19 cellular contexts compared by ENCODE assay signal in the genomic region with DNA sequence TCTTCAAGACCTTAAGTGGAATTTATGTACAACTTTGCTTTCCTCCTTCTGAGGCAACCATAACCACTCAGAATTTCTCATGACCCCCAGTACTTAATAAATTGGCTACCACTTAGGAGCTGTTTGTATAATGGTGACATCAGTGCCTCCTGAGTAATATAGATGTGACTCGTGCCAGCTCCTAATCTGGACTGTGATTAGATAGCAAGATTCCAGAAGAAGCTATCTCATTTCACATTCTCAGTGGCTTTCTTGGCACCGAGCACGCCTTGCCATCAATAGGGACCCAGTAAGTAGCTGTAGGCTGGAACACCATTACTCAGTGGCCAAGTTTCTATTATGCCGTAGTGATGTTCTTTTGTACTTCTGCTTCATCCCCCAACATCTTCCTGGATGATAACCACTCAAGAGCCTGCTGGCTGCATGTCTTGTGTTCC.
DNase-seq lines count a peak whose midpoint lies in the region; ATAC-seq, FAIRE-seq and TF ChIP-seq lines count a peak whose summit lies in the region.
"Had no signal": no experiment of that assay in that cellular context is flagged by ENCODE, and none has a peak within 500 bp of the region (broad histone marks: within the 10 kb centered on the region; RNA-seq: fewer than 3 reads in every experiment).

No MANE protein-coding gene starts in this region.

- H3K23ac ChIP-seq in H9 (ENCODE audit: insufficient read length, low read depth, low read length): no peak overlapping the region

- no peaks in the 10 kb centered on the region for H3K36me3 ChIP-seq in small intestine (ENCODE audit: control insufficient read depth in 2 of 2, insufficient read depth in 2 of 2, low read length in 2 of 2)
- H3K36me3 ChIP-seq: upper lobe of right lung had no signal

- H3K79me2 ChIP-seq in H9 (ENCODE audit: insufficient read depth, low read length): no peaks in the 10 kb centered on the region

- POLR2A ChIA-PET in T-cell (lab: Charles Lee): interaction anchor here in 1 of 2 donors (0.9 kb wide), 1 partner anchor 101 kb away, joined by 5 read pairs; no protein-coding TSS in a partner anchor

- H2BK120ac ChIP-seq in H9 (ENCODE audit: low read depth, low read length, poor library complexity, severe bottlenecking): no peak overlapping the region

- H3K27me3 ChIP-seq in small intestine (ENCODE audit: control insufficient read depth in 2 of 2, insufficient read depth in 2 of 2, low read length in 2 of 2): no peaks in the 10 kb centered on the region
- no peaks in the 10 kb centered on the region for H3K27me3 ChIP-seq in H9 (ENCODE audit: insufficient read depth, low read length)
- H3K27me3 ChIP-seq: upper lobe of right lung had no signal

- no peak overlapping the region for H4K5ac ChIP-seq in H9 (ENCODE audit: insufficient read length, low read depth, low read length)

- TF ChIP-seq CTCF in fibroblast of the aortic adventitia (IDR thresholded peaks at IDR 0.05; ENCODE audit: insufficient read depth, low read length) (no peak), H9 (conservative IDR thresholded peaks at IDR 0.05) (no peak)

- H3K27ac ChIP-seq in small intestine (ENCODE audit: low read depth in 1 of 2, low read length in 1 of 2) (no peak overlapping the region), H9 (ENCODE audit: insufficient read length, low read depth, low read length) (no peak overlapping the region)
- H3K27ac ChIP-seq: upper lobe of right lung had no signal

- H2BK20ac ChIP-seq in H9 (ENCODE audit: low read depth, low read length, poor library complexity, severe bottlenecking): no peak overlapping the region

- H3K4me2 ChIP-seq in H9 (ENCODE audit: insufficient read depth, insufficient read length, low read length): no peak overlapping the region

- H3K9ac ChIP-seq in H9 (ENCODE audit: extremely low read depth, insufficient read length, low read length): no peak overlapping the region

- H3T11ph ChIP-seq in H9 (ENCODE audit: low read length): no peak overlapping the region

- H3K4me1 ChIP-seq in small intestine (ENCODE audit: control insufficient read depth in 2 of 2, insufficient read depth in 1 of 2, low read depth in 1 of 2, low read length in 1 of 2): no peaks in the 10 kb centered on the region
- no peaks in the 10 kb centered on the region for H3K4me1 ChIP-seq in H9 (ENCODE audit: insufficient read depth, low read length)
- H3K4me1 ChIP-seq: upper lobe of right lung had no signal

- H3K27me3 Mint-ChIP-seq in H9 (ENCODE audit: low read depth) (no peaks in the 10 kb centered on the region), T-cell (peaks cover 0 to 4% of the 10 kb centered on the region in 2 donors)
- H3K27me3 Mint-ChIP-seq: activated naive CD4-positive, alpha-beta T cell treated with anti-CD3 and anti-CD28 coated beads, Interleukin-2, amount 10 ng/mL, durations not matched to agents 7 days and 5 days had no signal

- H3K23me2 ChIP-seq in H9 (ENCODE audit: insufficient read length, low read depth, low read length, poor library complexity, severe bottlenecking): no peaks in the 10 kb centered on the region

- no peak overlapping the region for H3K18ac ChIP-seq in H9 (ENCODE audit: insufficient read length, low read depth, low read length)

- CTCF ChIA-PET in T-cell (lab: Charles Lee): no interaction called here

- H3K27ac Mint-ChIP-seq in H9 (no peak overlapping the region), T-cell (no peak overlapping the region)
- H3K27ac Mint-ChIP-seq: activated naive CD4-positive, alpha-beta T cell treated with anti-CD3 and anti-CD28 coated beads, Interleukin-2, amount 10 ng/mL, durations not matched to agents 7 days and 5 days had no signal

- H3K36me3 Mint-ChIP-seq in H9 (ENCODE audit: insufficient read depth in 1 of 3, low read depth in 3 of 3): no peaks in the 10 kb centered on the region
- no peaks in the 10 kb centered on the region for H3K36me3 Mint-ChIP-seq in T-cell
- H3K36me3 Mint-ChIP-seq: activated naive CD4-positive, alpha-beta T cell treated with anti-CD3 and anti-CD28 coated beads, Interleukin-2, amount 10 ng/mL, durations not matched to agents 7 days and 5 days had no signal

- H3K4me3 ChIP-seq in fibroblast of the aortic adventitia (ENCODE audit: low read depth, low read length) (no peak overlapping the region), small intestine (ENCODE audit: low read depth in 1 of 2, low read length in 2 of 2) (no peak overlapping the region)
- H3K4me3 ChIP-seq: upper lobe of right lung had no signal

- no peak overlapping the region for H2AK5ac ChIP-seq in H9 (ENCODE audit: insufficient read length, low read length)

- peaks cover 5 to 7% of the 10 kb centered on the region in 2 experiments for H3K4me1 Mint-ChIP-seq in H9
- H3K4me1 Mint-ChIP-seq in T-cell: no peaks in the 10 kb centered on the region
- H3K4me1 Mint-ChIP-seq: activated naive CD4-positive, alpha-beta T cell treated with anti-CD3 and anti-CD28 coated beads, Interleukin-2, amount 10 ng/mL, durations not matched to agents 7 days and 5 days had no signal

- DNase-seq in activated CD4-positive, alpha-beta T cell treated with anti-CD3 and anti-CD28 coated beads for 48 hours: peak; percentile 9
- no peak for DNase-seq in activated CD4-positive, alpha-beta T cell treated with anti-CD3 and anti-CD28 coated beads, Interleukin-2, amount 50 U/mL, for 4 hours
- peak; percentile 10 for DNase-seq in RPMI7951 (ENCODE audit: low read depth)
- peak; percentile 85 for DNase-seq in fibroblast of the aortic adventitia (ENCODE audit: low read depth)
- DNase-seq in small intestine: peak; percentile 15
- DNase-seq in H9: no peak
- no peak for DNase-seq in T-cell
- DNase-seq in NCI-H1048 (lab: John Stamatoyannopoulos, UW): no peak
- DNase-seq: activated CD4-positive, CD25-positive, alpha-beta regulatory T cell treated with anti-CD3 and anti-CD28 coated beads, Interleukin-2, amount 50 U/mL, for 72 hours; activated naive CD4-positive, alpha-beta T cell treated with anti-CD3 and anti-CD28 coated beads, Interleukin-2, amount 10 ng/mL, durations not matched to agents 7 days and 5 days; activated T-cell treated with anti-CD3 and anti-CD28 coated beads, Interleukin-2, amount 50 U/mL, for 48 hours; aorta; COR-L47; islet precursor cell; NCI-H1436; NCI-H82; nucleus accumbens; stimulated activated CD4-positive, alpha-beta T cell treated with anti-CD3 and anti-CD28 coated beads, Interleukin-12 subunit alpha, Interleukin-12 subunit beta, amount 100 ng/mL, for 4 hours; upper lobe of right lung had no signal

- no peak overlapping the region for H4K8ac ChIP-seq in H9 (replicated peaks; ENCODE audit: insufficient read length, low read depth, low read length)

- no peak overlapping the region for H3K14ac ChIP-seq in H9 (ENCODE audit: insufficient read depth, low read length)

- no peak overlapping the region for H2BK15ac ChIP-seq in H9 (ENCODE audit: low read depth, low read length)

- no peak for FAIRE-seq in small intestine (lab: Jason Lieb, UNC)

- H3K9me3 ChIP-seq in small intestine (ENCODE audit: control insufficient read depth, low read depth): no peaks in the 10 kb centered on the region
- H3K9me3 ChIP-seq in H9 (ENCODE audit: control insufficient read depth, low read depth, low read length): no peaks in the 10 kb centered on the region
- H3K9me3 ChIP-seq: upper lobe of right lung had no signal

- no peak overlapping the region for H2BK12ac ChIP-seq in H9 (ENCODE audit: insufficient read length, low read depth, low read length)

- no peak overlapping the region for H3K4ac ChIP-seq in H9 (ENCODE audit: low read depth, low read length)

- no peak overlapping the region for H3K4me3 Mint-ChIP-seq in H9
- H3K4me3 Mint-ChIP-seq in T-cell: no peak overlapping the region
- H3K4me3 Mint-ChIP-seq: activated naive CD4-positive, alpha-beta T cell treated with anti-CD3 and anti-CD28 coated beads, Interleukin-2, amount 10 ng/mL, durations not matched to agents 7 days and 5 days had no signal

- no peaks in the 10 kb centered on the region for H4K20me1 ChIP-seq in H9 (ENCODE audit: control insufficient read depth, insufficient read depth, insufficient read length)

- H3K79me1 ChIP-seq in H9 (ENCODE audit: insufficient read depth, low read depth, low read length, poor library complexity, severe bottlenecking): no peaks in the 10 kb centered on the region

- H3K56ac ChIP-seq in H9 (ENCODE audit: insufficient read length, low read depth, low read length): no peak overlapping the region

- H3K9me3 Mint-ChIP-seq in H9 (no peaks in the 10 kb centered on the region), T-cell (no peaks in the 10 kb centered on the region)
- H3K9me3 Mint-ChIP-seq: activated naive CD4-positive, alpha-beta T cell treated with anti-CD3 and anti-CD28 coated beads, Interleukin-2, amount 10 ng/mL, durations not matched to agents 7 days and 5 days had no signal

- WGBS in small intestine, 3 donors: 11 to 61% (median 28%) methylated on average over 4 of the region's 4 CpGs
- WGBS in H9 (ENCODE audit: extremely low coverage, insufficient read length, low lambda C conversion rate): no CpG with 5 or more reads among the region's 4 CpGs

- ATAC-seq in T-cell (replicated peaks in 1 of 4): no peak
- ATAC-seq: upper lobe of right lung had no signal

- no peak overlapping the region for H4K91ac ChIP-seq in H9 (ENCODE audit: insufficient read length, low read depth, low read length)

- H2BK5ac ChIP-seq in H9 (ENCODE audit: insufficient read length, low read length): no peak overlapping the region

- no peak overlapping the region for H2AFZ ChIP-seq in H9 (ENCODE audit: low read length)

Comparison
In these comparisons a context has a peak if more than half of its experiments do, and no peak if none do; other contexts are left out.
1. DNase-seq: peak in activated CD4-positive, alpha-beta T cell treated with anti-CD3 and anti-CD28 coated beads for 48 hours (single experiment), RPMI7951 (single experiment), fibroblast of the aortic adventitia (single experiment) and small intestine (single experiment); none in activated CD4-positive, alpha-beta T cell treated with anti-CD3 and anti-CD28 coated beads, Interleukin-2, amount 50 U/mL, for 4 hours (0 of 2), H9 (single experiment), T-cell (0 of 34) and NCI-H1048 (single experiment).